Comparison of ENCODE assay signal across 1 cellular context in the genomic region with DNA sequence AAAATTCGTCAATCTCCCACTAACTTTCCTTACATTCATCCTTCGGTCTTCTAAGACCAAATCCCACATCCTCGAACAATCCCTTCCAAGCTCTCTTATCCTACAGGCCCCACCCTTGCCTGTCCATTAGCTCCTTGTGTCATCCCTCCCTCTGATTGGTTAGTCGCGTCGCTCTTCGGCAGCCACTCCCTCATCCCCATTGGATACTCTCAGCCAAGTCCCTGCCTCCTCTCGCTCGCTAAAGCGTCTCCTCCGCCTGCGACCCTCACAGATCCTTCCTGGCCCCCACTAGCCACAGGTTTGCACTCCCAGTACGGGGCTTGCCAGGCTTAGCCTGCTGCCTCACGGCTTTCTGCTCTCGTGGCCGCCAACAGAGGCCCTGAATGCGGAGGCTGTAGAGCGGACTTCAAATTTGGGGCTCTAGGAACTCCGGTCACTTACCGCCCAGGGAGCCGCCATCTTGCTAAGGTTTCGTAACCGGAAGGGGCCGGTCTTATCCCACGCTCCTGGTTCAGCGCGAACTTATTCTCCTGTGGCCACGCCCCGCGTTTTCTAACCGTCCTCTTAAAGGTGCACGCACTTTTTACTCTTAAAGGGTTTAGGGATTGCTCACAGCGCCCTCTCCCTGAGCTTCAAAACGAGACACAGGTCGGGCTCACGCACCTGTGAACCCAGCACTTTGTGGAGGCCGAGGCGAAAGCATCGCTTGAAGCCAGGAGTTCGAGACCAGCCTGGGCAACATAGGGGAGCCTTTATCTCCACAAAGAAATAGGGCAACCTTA.
A peak's percentile ranks its signal among the peaks of the same experiment; 100 is the strongest.
TF ChIP-seq lines count a peak whose summit lies in the region.

A gene (minus strand): TSS at position 472 of the 782 bp plus-strand sequence. CDS start 13 bp downstream, at position 459.

TF ChIP-seq in K562, 482 proteins besides CTCF, POLR2A, EP300 and RAD21 (continued from another document and continues in another):
- TF ChIP-seq, protein P1, sequence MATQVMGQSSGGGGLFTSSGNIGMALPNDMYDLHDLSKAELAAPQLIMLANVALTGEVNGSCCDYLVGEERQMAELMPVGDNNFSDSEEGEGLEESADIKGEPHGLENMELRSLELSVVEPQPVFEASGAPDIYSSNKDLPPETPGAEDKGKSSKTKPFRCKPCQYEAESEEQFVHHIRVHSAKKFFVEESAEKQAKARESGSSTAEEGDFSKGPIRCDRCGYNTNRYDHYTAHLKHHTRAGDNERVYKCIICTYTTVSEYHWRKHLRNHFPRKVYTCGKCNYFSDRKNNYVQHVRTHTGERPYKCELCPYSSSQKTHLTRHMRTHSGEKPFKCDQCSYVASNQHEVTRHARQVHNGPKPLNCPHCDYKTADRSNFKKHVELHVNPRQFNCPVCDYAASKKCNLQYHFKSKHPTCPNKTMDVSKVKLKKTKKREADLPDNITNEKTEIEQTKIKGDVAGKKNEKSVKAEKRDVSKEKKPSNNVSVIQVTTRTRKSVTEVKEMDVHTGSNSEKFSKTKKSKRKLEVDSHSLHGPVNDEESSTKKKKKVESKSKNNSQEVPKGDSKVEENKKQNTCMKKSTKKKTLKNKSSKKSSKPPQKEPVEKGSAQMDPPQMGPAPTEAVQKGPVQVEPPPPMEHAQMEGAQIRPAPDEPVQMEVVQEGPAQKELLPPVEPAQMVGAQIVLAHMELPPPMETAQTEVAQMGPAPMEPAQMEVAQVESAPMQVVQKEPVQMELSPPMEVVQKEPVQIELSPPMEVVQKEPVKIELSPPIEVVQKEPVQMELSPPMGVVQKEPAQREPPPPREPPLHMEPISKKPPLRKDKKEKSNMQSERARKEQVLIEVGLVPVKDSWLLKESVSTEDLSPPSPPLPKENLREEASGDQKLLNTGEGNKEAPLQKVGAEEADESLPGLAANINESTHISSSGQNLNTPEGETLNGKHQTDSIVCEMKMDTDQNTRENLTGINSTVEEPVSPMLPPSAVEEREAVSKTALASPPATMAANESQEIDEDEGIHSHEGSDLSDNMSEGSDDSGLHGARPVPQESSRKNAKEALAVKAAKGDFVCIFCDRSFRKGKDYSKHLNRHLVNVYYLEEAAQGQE (CRISPR knock-in tag; IDR thresholded peaks at IDR 0.05; ENCODE audit: low read depth) = no peak
- TF ChIP-seq, protein P2, sequence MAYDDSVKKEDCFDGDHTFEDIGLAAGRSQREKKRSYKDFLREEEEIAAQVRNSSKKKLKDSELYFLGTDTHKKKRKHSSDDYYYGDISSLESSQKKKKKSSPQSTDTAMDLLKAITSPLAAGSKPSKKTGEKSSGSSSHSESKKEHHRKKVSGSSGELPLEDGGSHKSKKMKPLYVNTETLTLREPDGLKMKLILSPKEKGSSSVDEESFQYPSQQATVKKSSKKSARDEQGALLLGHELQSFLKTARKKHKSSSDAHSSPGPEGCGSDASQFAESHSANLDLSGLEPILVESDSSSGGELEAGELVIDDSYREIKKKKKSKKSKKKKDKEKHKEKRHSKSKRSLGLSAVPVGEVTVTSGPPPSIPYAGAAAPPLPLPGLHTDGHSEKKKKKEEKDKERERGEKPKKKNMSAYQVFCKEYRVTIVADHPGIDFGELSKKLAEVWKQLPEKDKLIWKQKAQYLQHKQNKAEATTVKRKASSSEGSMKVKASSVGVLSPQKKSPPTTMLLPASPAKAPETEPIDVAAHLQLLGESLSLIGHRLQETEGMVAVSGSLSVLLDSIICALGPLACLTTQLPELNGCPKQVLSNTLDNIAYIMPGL (CRISPR knock-in tag; IDR thresholded peaks at IDR 0.05) = 0 out of 2 replicates have a peak, but pooled peaks have one; percentile 49
- TF ChIP-seq, protein P3, sequence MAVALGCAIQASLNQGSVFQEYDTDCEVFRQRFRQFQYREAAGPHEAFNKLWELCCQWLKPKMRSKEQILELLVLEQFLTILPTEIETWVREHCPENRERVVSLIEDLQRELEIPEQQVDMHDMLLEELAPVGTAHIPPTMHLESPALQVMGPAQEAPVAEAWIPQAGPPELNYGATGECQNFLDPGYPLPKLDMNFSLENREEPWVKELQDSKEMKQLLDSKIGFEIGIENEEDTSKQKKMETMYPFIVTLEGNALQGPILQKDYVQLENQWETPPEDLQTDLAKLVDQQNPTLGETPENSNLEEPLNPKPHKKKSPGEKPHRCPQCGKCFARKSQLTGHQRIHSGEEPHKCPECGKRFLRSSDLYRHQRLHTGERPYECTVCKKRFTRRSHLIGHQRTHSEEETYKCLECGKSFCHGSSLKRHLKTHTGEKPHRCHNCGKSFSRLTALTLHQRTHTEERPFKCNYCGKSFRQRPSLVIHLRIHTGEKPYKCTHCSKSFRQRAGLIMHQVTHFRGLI (CRISPR knock-in tag; IDR thresholded peaks at IDR 0.05) = no peak
- TF ChIP-seq ZNF274 (IDR thresholded peaks at IDR 0.05; ENCODE audit: borderline replicate concordance, low read depth, low read length) (no peak), DNMT1 (IDR thresholded peaks at IDR 0.05) (no peak), TEAD2 (tag; IDR thresholded peaks at IDR 0.05) (no peak), MYBL2 (IDR thresholded peaks at IDR 0.05; ENCODE audit: low read depth) (no peak), MYBL2 (CRISPR knock-in tag; IDR thresholded peaks at IDR 0.05; ENCODE audit: borderline replicate concordance) (no peak), ZNF75A (CRISPR knock-in tag; IDR thresholded peaks at IDR 0.05) (no peak), MCM3 (IDR thresholded peaks at IDR 0.05) (no peak), ZNF311 (CRISPR knock-in tag; IDR thresholded peaks at IDR 0.05) (no peak), RHOXF2B (CRISPR knock-in tag; conservative IDR thresholded peaks at IDR 0.05) (no peak), EHMT2 (IDR thresholded peaks at IDR 0.05) (peak; percentile 67; the same call in 1 of the 2 replicates), IRF2 (CRISPR knock-in tag; IDR thresholded peaks at IDR 0.05) (no peak), SP2 (IDR thresholded peaks at IDR 0.05; ENCODE audit: extremely low read depth, low read depth, low read length, poor library complexity, severe bottlenecking) (peak; percentile 48), NCOR1 (IDR thresholded peaks at IDR 0.05) (no peak), GATAD2A (IDR thresholded peaks at IDR 0.05) (no peak; the same call in 1 of the 2 replicates), ILF3 (IDR thresholded peaks at IDR 0.05; ENCODE audit: borderline replicate concordance) (no peak), SP1 (CRISPR knock-in tag; IDR thresholded peaks at IDR 0.05) (peak; percentile 94), TGIF2 (CRISPR knock-in tag; IDR thresholded peaks at IDR 0.05) (no peak), FOXJ2 (tag; IDR thresholded peaks at IDR 0.05) (no peak), ETV5 (CRISPR knock-in tag; IDR thresholded peaks at IDR 0.05; ENCODE audit: low read depth) (peak; percentile 86), JUNB (CRISPR knock-in tag; conservative IDR thresholded peaks at IDR 0.05) (no peak), CBX3 (IDR thresholded peaks at IDR 0.05; ENCODE audit: borderline replicate concordance in 1 of 2, low read length in 2 of 2) (peak in 1 of 2 experiments; percentile 67; a peak in 1 of 3 replicates), PRMT5 (CRISPR knock-in tag; IDR thresholded peaks at IDR 0.05) (no peak), SREBF2 (CRISPR knock-in tag; IDR thresholded peaks at IDR 0.05) (no peak), ARHGAP35 (IDR thresholded peaks at IDR 0.05; ENCODE audit: partially characterized antibody) (no peak), HSF4 (CRISPR knock-in tag; IDR thresholded peaks at IDR 0.05; ENCODE audit: borderline replicate concordance) (no peak), L3MBTL2 (IDR thresholded peaks at IDR 0.05) (peak; percentile 74; the same call in 1 of the 2 replicates), WHSC1 (IDR thresholded peaks at IDR 0.05; ENCODE audit: low read length) (no peak), NRF1 (conservative IDR thresholded peaks at IDR 0.05 in 1 of 2, IDR thresholded peaks at IDR 0.05 in 1 of 2) (peak; percentile 76 to 81), KLF1 (tag; IDR thresholded peaks at IDR 0.05) (no peak), FOS (IDR thresholded peaks at IDR 0.05; ENCODE audit: extremely low read depth, insufficient read length) (peak; percentile 75), ZFP36 (IDR thresholded peaks at IDR 0.05; ENCODE audit: low read depth, low read length, partially characterized antibody) (no peak), TRIM28 (IDR thresholded peaks at IDR 0.05) (peak; percentile 42; the same call in 1 of the 2 replicates), CBX5 (IDR thresholded peaks at IDR 0.05; ENCODE audit: borderline replicate concordance, low read depth) (no peak), KDM4B (IDR thresholded peaks at IDR 0.05; ENCODE audit: borderline replicate concordance in 2 of 2, low read depth in 1 of 2) (no peak), CCAR2 (IDR thresholded peaks at IDR 0.05; ENCODE audit: low read depth, low read length) (no peak), POLR2AphosphoS5 (IDR thresholded peaks at IDR 0.05; ENCODE audit: control insufficient read depth, insufficient read depth, low read depth, low read length) (peak; percentile 87), MTA2 (IDR thresholded peaks at IDR 0.05; ENCODE audit: low read depth) (no peak), TSC22D4 (tag; IDR thresholded peaks at IDR 0.05) (no peak)
- TF ChIP-seq, protein P4, sequence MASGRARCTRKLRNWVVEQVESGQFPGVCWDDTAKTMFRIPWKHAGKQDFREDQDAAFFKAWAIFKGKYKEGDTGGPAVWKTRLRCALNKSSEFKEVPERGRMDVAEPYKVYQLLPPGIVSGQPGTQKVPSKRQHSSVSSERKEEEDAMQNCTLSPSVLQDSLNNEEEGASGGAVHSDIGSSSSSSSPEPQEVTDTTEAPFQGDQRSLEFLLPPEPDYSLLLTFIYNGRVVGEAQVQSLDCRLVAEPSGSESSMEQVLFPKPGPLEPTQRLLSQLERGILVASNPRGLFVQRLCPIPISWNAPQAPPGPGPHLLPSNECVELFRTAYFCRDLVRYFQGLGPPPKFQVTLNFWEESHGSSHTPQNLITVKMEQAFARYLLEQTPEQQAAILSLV (tag; IDR thresholded peaks at IDR 0.05) = 0 out of 2 replicates have a peak, but pooled peaks have one; percentile 24
- TF ChIP-seq, protein P5, sequence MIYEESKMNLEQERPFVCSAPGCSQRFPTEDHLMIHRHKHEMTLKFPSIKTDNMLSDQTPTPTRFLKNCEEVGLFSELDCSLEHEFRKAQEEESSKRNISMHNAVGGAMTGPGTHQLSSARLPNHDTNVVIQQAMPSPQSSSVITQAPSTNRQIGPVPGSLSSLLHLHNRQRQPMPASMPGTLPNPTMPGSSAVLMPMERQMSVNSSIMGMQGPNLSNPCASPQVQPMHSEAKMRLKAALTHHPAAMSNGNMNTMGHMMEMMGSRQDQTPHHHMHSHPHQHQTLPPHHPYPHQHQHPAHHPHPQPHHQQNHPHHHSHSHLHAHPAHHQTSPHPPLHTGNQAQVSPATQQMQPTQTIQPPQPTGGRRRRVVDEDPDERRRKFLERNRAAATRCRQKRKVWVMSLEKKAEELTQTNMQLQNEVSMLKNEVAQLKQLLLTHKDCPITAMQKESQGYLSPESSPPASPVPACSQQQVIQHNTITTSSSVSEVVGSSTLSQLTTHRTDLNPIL (CRISPR knock-in tag; IDR thresholded peaks at IDR 0.05) = no peak
- TF ChIP-seq, protein P6, sequence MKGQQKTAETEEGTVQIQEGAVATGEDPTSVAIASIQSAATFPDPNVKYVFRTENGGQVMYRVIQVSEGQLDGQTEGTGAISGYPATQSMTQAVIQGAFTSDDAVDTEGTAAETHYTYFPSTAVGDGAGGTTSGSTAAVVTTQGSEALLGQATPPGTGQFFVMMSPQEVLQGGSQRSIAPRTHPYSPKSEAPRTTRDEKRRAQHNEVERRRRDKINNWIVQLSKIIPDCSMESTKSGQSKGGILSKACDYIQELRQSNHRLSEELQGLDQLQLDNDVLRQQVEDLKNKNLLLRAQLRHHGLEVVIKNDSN (CRISPR knock-in tag; IDR thresholded peaks at IDR 0.05) = no peak
- TF ChIP-seq, protein P7, sequence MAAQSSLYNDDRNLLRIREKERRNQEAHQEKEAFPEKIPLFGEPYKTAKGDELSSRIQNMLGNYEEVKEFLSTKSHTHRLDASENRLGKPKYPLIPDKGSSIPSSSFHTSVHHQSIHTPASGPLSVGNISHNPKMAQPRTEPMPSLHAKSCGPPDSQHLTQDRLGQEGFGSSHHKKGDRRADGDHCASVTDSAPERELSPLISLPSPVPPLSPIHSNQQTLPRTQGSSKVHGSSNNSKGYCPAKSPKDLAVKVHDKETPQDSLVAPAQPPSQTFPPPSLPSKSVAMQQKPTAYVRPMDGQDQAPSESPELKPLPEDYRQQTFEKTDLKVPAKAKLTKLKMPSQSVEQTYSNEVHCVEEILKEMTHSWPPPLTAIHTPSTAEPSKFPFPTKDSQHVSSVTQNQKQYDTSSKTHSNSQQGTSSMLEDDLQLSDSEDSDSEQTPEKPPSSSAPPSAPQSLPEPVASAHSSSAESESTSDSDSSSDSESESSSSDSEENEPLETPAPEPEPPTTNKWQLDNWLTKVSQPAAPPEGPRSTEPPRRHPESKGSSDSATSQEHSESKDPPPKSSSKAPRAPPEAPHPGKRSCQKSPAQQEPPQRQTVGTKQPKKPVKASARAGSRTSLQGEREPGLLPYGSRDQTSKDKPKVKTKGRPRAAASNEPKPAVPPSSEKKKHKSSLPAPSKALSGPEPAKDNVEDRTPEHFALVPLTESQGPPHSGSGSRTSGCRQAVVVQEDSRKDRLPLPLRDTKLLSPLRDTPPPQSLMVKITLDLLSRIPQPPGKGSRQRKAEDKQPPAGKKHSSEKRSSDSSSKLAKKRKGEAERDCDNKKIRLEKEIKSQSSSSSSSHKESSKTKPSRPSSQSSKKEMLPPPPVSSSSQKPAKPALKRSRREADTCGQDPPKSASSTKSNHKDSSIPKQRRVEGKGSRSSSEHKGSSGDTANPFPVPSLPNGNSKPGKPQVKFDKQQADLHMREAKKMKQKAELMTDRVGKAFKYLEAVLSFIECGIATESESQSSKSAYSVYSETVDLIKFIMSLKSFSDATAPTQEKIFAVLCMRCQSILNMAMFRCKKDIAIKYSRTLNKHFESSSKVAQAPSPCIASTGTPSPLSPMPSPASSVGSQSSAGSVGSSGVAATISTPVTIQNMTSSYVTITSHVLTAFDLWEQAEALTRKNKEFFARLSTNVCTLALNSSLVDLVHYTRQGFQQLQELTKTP (IDR thresholded peaks at IDR 0.05; ENCODE audit: low read depth in 1 of 2, partially characterized antibody in 2 of 2) = peak in 1 of 2 experiments; percentile 67
- TF ChIP-seq, protein P8, sequence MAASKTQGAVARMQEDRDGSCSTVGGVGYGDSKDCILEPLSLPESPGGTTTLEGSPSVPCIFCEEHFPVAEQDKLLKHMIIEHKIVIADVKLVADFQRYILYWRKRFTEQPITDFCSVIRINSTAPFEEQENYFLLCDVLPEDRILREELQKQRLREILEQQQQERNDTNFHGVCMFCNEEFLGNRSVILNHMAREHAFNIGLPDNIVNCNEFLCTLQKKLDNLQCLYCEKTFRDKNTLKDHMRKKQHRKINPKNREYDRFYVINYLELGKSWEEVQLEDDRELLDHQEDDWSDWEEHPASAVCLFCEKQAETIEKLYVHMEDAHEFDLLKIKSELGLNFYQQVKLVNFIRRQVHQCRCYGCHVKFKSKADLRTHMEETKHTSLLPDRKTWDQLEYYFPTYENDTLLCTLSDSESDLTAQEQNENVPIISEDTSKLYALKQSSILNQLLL (CRISPR knock-in tag; IDR thresholded peaks at IDR 0.05; ENCODE audit: borderline replicate concordance) = no peak
- TF ChIP-seq, protein P9, sequence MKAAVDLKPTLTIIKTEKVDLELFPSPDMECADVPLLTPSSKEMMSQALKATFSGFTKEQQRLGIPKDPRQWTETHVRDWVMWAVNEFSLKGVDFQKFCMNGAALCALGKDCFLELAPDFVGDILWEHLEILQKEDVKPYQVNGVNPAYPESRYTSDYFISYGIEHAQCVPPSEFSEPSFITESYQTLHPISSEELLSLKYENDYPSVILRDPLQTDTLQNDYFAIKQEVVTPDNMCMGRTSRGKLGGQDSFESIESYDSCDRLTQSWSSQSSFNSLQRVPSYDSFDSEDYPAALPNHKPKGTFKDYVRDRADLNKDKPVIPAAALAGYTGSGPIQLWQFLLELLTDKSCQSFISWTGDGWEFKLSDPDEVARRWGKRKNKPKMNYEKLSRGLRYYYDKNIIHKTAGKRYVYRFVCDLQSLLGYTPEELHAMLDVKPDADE (conservative IDR thresholded peaks at IDR 0.05; ENCODE audit: control insufficient read depth, low read depth, low read length) = no peak
